ENCODE assay signal across 8 cellular contexts in genomic region chr21:36028127-36029069, GRCh38. TPM values are rescaled to one million over a fixed set of nuclear protein-coding genes. Genes with fewer than 3 reads are reported as not detected.
A peak's percentile ranks its signal among the peaks of the same experiment; 100 is the strongest.
DNase-seq lines count a peak whose midpoint lies in the region; ATAC-seq, FAIRE-seq and TF ChIP-seq lines count a peak whose summit lies in the region.

No MANE protein-coding gene starts in this region.

- H3K36me3 ChIP-seq in osteoblast (ENCODE audit: insufficient read depth, low read length) (no peaks in the 10 kb centered on the region), tibial artery (peaks cover 0 to 5% (median 0%) of the 10 kb centered on the region in 3 donors)

- H3K4me1 ChIP-seq in osteoblast (ENCODE audit: insufficient read depth, low read length) (peaks cover 12% of the 10 kb centered on the region), tibial artery (no peaks in the 10 kb centered on the region)

- H3K4me3 ChIP-seq in osteoblast (ENCODE audit: insufficient read depth, low read length), result peak overlapping the region; percentile 34
- H3K4me3 ChIP-seq in tibial artery, result no peak overlapping the region

- H3K9me3 ChIP-seq in osteoblast (ENCODE audit: low read depth, low read length), result no peaks in the 10 kb centered on the region
- H3K9me3 ChIP-seq in tibial artery, result no peaks in the 10 kb centered on the region

- no peak for FAIRE-seq in frontal cortex (lab: Jason Lieb, UNC)

- H3K27me3 ChIP-seq in osteoblast (ENCODE audit: insufficient read depth, low read length) (no peaks in the 10 kb centered on the region), tibial artery (no peaks in the 10 kb centered on the region)

- intact Hi-C loops in tibial artery (cut with DNase I; ENCODE audit: low total_unique reads), result no loop called here

- H3K4me2 ChIP-seq in osteoblast (ENCODE audit: insufficient read depth, low read length), result peak overlapping the region; percentile 64

- DNase-seq in C1 segment of cervical spinal cord (lab: John Stamatoyannopoulos, UW), result peak; percentile 4 to 75 (median 44)
- DNase-seq in M059J (ENCODE audit: low read depth), result peak; percentile 71
- DNase-seq in SHP77 (lab: John Stamatoyannopoulos, UW), result peak; percentile 53 to 80
- peak; percentile 43 for DNase-seq in activated T-helper 9 cell treated with anti-CD3 and anti-CD28 coated beads, Interleukin-2, amount 50 U/mL, for 16 hours (ENCODE audit: low read depth)
- peak; percentile 67 to 84 for DNase-seq in frontal cortex (ENCODE audit: low spot score in 2 of 2)
- DNase-seq in osteoblast (ENCODE audit: insufficient read length, low spot score, missing footprints), result peak; percentile 94
- peak; percentile 62 to 85 for DNase-seq in tibial artery

- peak; percentile 71 for ATAC-seq in GM19455 (IDR thresholded peaks at IDR 0.05; ENCODE audit: unreplicated experiment)

- no peaks in the 10 kb centered on the region for H4K20me1 ChIP-seq in osteoblast (ENCODE audit: insufficient read depth, low read length)

- H3K27ac ChIP-seq in osteoblast (ENCODE audit: low read depth, low read length), result no peak overlapping the region
- no peak overlapping the region for H3K27ac ChIP-seq in tibial artery

- H3K79me2 ChIP-seq in osteoblast (ENCODE audit: insufficient read depth, low read length), result no peaks in the 10 kb centered on the region

- H2AFZ ChIP-seq in osteoblast (ENCODE audit: low read length), result peak overlapping the region; percentile 71

- TF ChIP-seq CTCF in osteoblast (IDR thresholded peaks at IDR 0.05; ENCODE audit: extremely low read depth, low read depth, low read length), result peak; percentile 99
- peak; percentile 90 to 95 for TF ChIP-seq CTCF in tibial artery (IDR thresholded peaks at IDR 0.05)

RNA-seq across cellular contexts. Expression of gene SETD4, which starts 31.9 kb away (rescaled TPM):
- total RNA-seq in M059J (2014; rRNA removed; shearing (Covaris generic)), result 16.7 and 20.1 TPM in 2 replicates
- total RNA-seq in frontal cortex (25.3 TPM), osteoblast (15.9 and 18.6 TPM in 2 replicates)

RNA-seq across cellular contexts. Expression of gene CBR1, which starts 41.4 kb away (rescaled TPM):
- total RNA-seq in M059J (2014; rRNA removed; shearing (Covaris generic)), result 314 and 339 TPM in 2 replicates
- total RNA-seq in frontal cortex (21.6 TPM), osteoblast (69.0 and 73.5 TPM in 2 replicates)

Comparison
In these comparisons a context has a peak if more than half of its experiments do, and no peak if none do; other contexts are left out.
1. DNase-seq: peak in every context shown above with its lines; median percentile 94 in osteoblast; 76 in frontal cortex; 74 in tibial artery; 71 in M059J; 66 in SHP77; 44 in C1 segment of cervical spinal cord; 43 in activated T-helper 9 cell treated with anti-CD3 and anti-CD28 coated beads, Interleukin-2, amount 50 U/mL, for 16 hours.